ENCODE assay signal across 26 cellular contexts in genomic region chr9:130670644-130671043, GRCh38. TPM values are rescaled to one million over a fixed set of nuclear protein-coding genes. Genes with fewer than 3 reads are reported as not detected.
DNase-seq lines count a peak whose midpoint lies in the region; ATAC-seq, FAIRE-seq and TF ChIP-seq lines count a peak whose summit lies in the region.
"Had no signal": no experiment of that assay in that cellular context is flagged by ENCODE, and none has a peak within 500 bp of the region (broad histone marks: within the 10 kb centered on the region; RNA-seq: fewer than 3 reads in every experiment).

No MANE protein-coding gene starts in this region.

- peaks cover 21% of the 10 kb centered on the region for H3K4me1 Mint-ChIP-seq in glutamatergic neuron (ENCODE audit: low read depth, unreplicated experiment)
- H3K4me1 Mint-ChIP-seq in stimulated activated memory B cell treated with anti-CD40 and anti-IgM and Interleukin-4, amounts not matched to agents 10 μg/mL and 1 μg/mL and 100 μg/mL, for 72 hours = peaks cover 4% of the 10 kb centered on the region

- H2AFZ ChIP-seq in K562 (ENCODE audit: low read depth, low read length) = no peak overlapping the region
- H2AFZ ChIP-seq: GM23338 had no signal

- H3K27me3 ChIP-seq in K562 (ENCODE audit: control insufficient read depth in 2 of 2, insufficient read depth in 2 of 2, low read length in 2 of 2) (peaks cover 17 to 31% of the 10 kb centered on the region in 2 experiments), Peyer's patch (peaks cover 0 to 17% of the 10 kb centered on the region in 2 donors)

- TF ChIP-seq EP300 in K562 (IDR thresholded peaks at IDR 0.05; ENCODE audit: low read length) = no peak

- intact Hi-C loops in K562 (cut with micrococcal nuclease) = no loop called here

- H3K4me1 ChIP-seq in K562 (replicated peaks in 1 of 2; ENCODE audit: control insufficient read depth in 2 of 2, insufficient read depth in 2 of 2, low read length in 2 of 2) (peaks cover 3 to 17% of the 10 kb centered on the region in 2 experiments; a peak in 3 of 5 replicates), Peyer's patch (peaks cover 0 to 8% (median 1%) of the 10 kb centered on the region in 4 donors)
- H3K4me1 ChIP-seq: HAP-1 had no signal

- H3K27me3 Mint-ChIP-seq in glutamatergic neuron (ENCODE audit: unreplicated experiment) = peaks cover 18% of the 10 kb centered on the region
- peaks cover 33% of the 10 kb centered on the region for H3K27me3 Mint-ChIP-seq in stimulated activated memory B cell treated with anti-CD40 and anti-IgM and Interleukin-4, amounts not matched to agents 10 μg/mL and 1 μg/mL and 100 μg/mL, for 72 hours

- in situ Hi-C loops in K562 (cut with MboI) = no loop called here

- CTCF ChIA-PET in K562 (lab: Yijun Ruan, JAX; ENCODE audit: low intra/inter-chr PET ratio) = no interaction called here

- no peak for TF ChIP-seq RAD21 in K562 (CRISPR knock-in tag; conservative IDR thresholded peaks at IDR 0.05 in 1 of 2, IDR thresholded peaks at IDR 0.05 in 1 of 2)

- H3K9ac ChIP-seq in K562 (ENCODE audit: insufficient read depth in 1 of 2, low read depth in 2 of 2, low read length in 2 of 2) = peak overlapping the region in 1 of 2 experiments; percentile 1; a peak in 1 of 4 replicates
- H3K9ac ChIP-seq: BLaER1 treated with 17β-estradiol and CSF1 and Interleukin-3, amounts not matched to agents 10 nM and 100 nM had no signal

- no peak overlapping the region for H3K27ac ChIP-seq in K562 (ENCODE audit: extremely low read depth, low read depth, low read length)
- H3K27ac ChIP-seq in Peyer's patch = no peak overlapping the region
- H3K27ac ChIP-seq: 22Rv1; BLaER1 treated with 17β-estradiol and CSF1 and Interleukin-3, amounts not matched to agents 10 nM and 100 nM had no signal

- peak overlapping the region; percentile 48 for H3K4me3 Mint-ChIP-seq in glutamatergic neuron (ENCODE audit: unreplicated experiment)
- no peak overlapping the region for H3K4me3 Mint-ChIP-seq in stimulated activated memory B cell treated with anti-CD40 and anti-IgM and Interleukin-4, amounts not matched to agents 10 μg/mL and 1 μg/mL and 100 μg/mL, for 72 hours
- H3K4me3 Mint-ChIP-seq: CD14-positive monocyte; CD4-positive, alpha-beta T cell; CD8-positive, alpha-beta memory T cell; GM23338 had no signal

- BruUV-seq in K562 (replicated peaks; lab: Mats Ljungman, UMichigan) = no TSS peak

- H3K27ac Mint-ChIP-seq in glutamatergic neuron (ENCODE audit: unreplicated experiment) = peak overlapping the region; percentile 14
- no peak overlapping the region for H3K27ac Mint-ChIP-seq in stimulated activated memory B cell treated with anti-CD40 and anti-IgM and Interleukin-4, amounts not matched to agents 10 μg/mL and 1 μg/mL and 100 μg/mL, for 72 hours
- H3K27ac Mint-ChIP-seq: CD14-positive monocyte; CD4-positive, alpha-beta T cell; GM23338 had no signal

- no peaks in the 10 kb centered on the region for H3K36me3 Mint-ChIP-seq in glutamatergic neuron (ENCODE audit: unreplicated experiment)
- H3K36me3 Mint-ChIP-seq in stimulated activated memory B cell treated with anti-CD40 and anti-IgM and Interleukin-4, amounts not matched to agents 10 μg/mL and 1 μg/mL and 100 μg/mL, for 72 hours = no peaks in the 10 kb centered on the region
- H3K36me3 Mint-ChIP-seq: CD8-positive, alpha-beta memory T cell had no signal

- no peaks in the 10 kb centered on the region for H3K9me1 ChIP-seq in K562 (ENCODE audit: control insufficient read depth, insufficient read depth, low read length)

- H4K20me1 ChIP-seq in K562 (replicated peaks; ENCODE audit: control insufficient read depth, insufficient read depth, low read length) = no peaks in the 10 kb centered on the region; the same call in 1 of the 2 replicates

- H3K79me2 ChIP-seq in K562 (ENCODE audit: control insufficient read depth, insufficient read depth, low read length) = no peaks in the 10 kb centered on the region

- DNase-seq in NCI-H2171 treated with DMSO at 0.1 percent for 48 hours (lab: John Stamatoyannopoulos, UW) = peak; percentile 25
- DNase-seq in NCI-H2171 (lab: John Stamatoyannopoulos, UW) = no peak
- no peak for DNase-seq in K562 (ENCODE audit: extremely low read depth in 1 of 4, low spot score in 3 of 4)
- DNase-seq in glutamatergic neuron = no peak
- no peak for DNase-seq in Peyer's patch
- DNase-seq in RPMI8226 = no peak
- no peak for DNase-seq in epidermal melanocyte (ENCODE audit: insufficient read length, low spot score)
- DNase-seq: AML-193; BE2C; CD4-positive, alpha-beta T cell; CD8-positive, alpha-beta memory T cell; DMS 273 treated with DMSO at 0.1 percent for 48 hours; DMS79; GF-D8 had no signal

- TF ChIP-seq POLR2A in K562 (conservative IDR thresholded peaks at IDR 0.05) (no peak), Peyer's patch (IDR thresholded peaks at IDR 0.05) (no peak)

- POLR2A ChIA-PET in K562 (lab: Yijun Ruan, JAX) = interaction anchor here (1.0 kb wide), 1 partner anchor 13 kb away, joined by 3 read pairs; no protein-coding TSS in a partner anchor

- H3K4me2 ChIP-seq in K562 (ENCODE audit: insufficient read depth, low read length) = no peak overlapping the region
- H3K4me2 ChIP-seq: BLaER1 treated with 17β-estradiol and CSF1 and Interleukin-3, amounts not matched to agents 10 nM and 100 nM; GM23338 had no signal

- peaks cover 12% of the 10 kb centered on the region for H3K9me3 Mint-ChIP-seq in glutamatergic neuron (ENCODE audit: unreplicated experiment)
- H3K9me3 Mint-ChIP-seq in stimulated activated memory B cell treated with anti-CD40 and anti-IgM and Interleukin-4, amounts not matched to agents 10 μg/mL and 1 μg/mL and 100 μg/mL, for 72 hours = no peaks in the 10 kb centered on the region
- H3K9me3 Mint-ChIP-seq: CD4-positive, alpha-beta T cell; CD8-positive, alpha-beta memory T cell had no signal

- ATAC-seq in K562 = no peak; the same call in 2 of the 3 replicates
- peak; percentile 42 for ATAC-seq in stimulated activated memory B cell treated with anti-CD40 and anti-IgM and Interleukin-4, amounts not matched to agents 10 μg/mL and 1 μg/mL and 100 μg/mL, for 72 hours
- ATAC-seq: GM23338 had no signal

- FAIRE-seq in K562 (lab: Jason Lieb, UNC) = no peak
- FAIRE-seq: A204.1, D721Med, GM12891, GM18507, H54 had no signal

- H3K9me3 ChIP-seq in K562 (replicated peaks; ENCODE audit: control insufficient read depth, insufficient read depth, low read depth, low read length) (no peaks in the 10 kb centered on the region), Peyer's patch (no peaks in the 10 kb centered on the region)
- H3K9me3 ChIP-seq: BE2C; BLaER1 treated with 17β-estradiol and CSF1 and Interleukin-3, amounts not matched to agents 10 nM and 100 nM; HAP-1 had no signal

- no peak for TF ChIP-seq CTCF in K562 (IDR thresholded peaks at IDR 0.05 in 2 of 3, conservative IDR thresholded peaks at IDR 0.05 in 1 of 3; ENCODE audit: insufficient read depth in 2 of 3, low read depth in 1 of 3, low read length in 3 of 3)
- TF ChIP-seq CTCF in glutamatergic neuron (IDR thresholded peaks at IDR 0.05; ENCODE audit: partially characterized antibody, unreplicated experiment) = no peak
- no peak for TF ChIP-seq CTCF in Peyer's patch (IDR thresholded peaks at IDR 0.05)

- H3K4me3 ChIP-seq in K562 = no peak overlapping the region
- no peak overlapping the region for H3K4me3 ChIP-seq in Peyer's patch
- H3K4me3 ChIP-seq: BLaER1 treated with 17β-estradiol and CSF1 and Interleukin-3, amounts not matched to agents 10 nM and 100 nM; GM23338; HAP-1 had no signal

- WGBS in K562 (ENCODE audit: insufficient coverage, low coverage, missing lambda C conversion rate) = 61% methylated on average over 6 of the region's 6 CpGs

- no peaks in the 10 kb centered on the region for H3K36me3 ChIP-seq in K562 (ENCODE audit: control insufficient read depth, insufficient read depth, low read length)
- no peaks in the 10 kb centered on the region for H3K36me3 ChIP-seq in Peyer's patch
- H3K36me3 ChIP-seq: BE2C; BLaER1 treated with 17β-estradiol and CSF1 and Interleukin-3, amounts not matched to agents 10 nM and 100 nM; HAP-1 had no signal

RNA-seq across cellular contexts. Expression of gene PRDM12, which starts 6.2 kb away (rescaled TPM):
- total RNA-seq in K562 (2011; cell fraction: chromatin; rRNA removed; ENCODE audit: low replicate concordance) = 0.12 TPM in 1 of 2 replicates, not detected in the other
- 0.26 and 0.33 TPM in 2 replicates for total RNA-seq in K562 (2011; cell fraction: nucleolus; rRNA removed)
- total RNA-seq in K562 (2011; cell fraction: nucleoplasm; rRNA removed) = 0.22 and 0.31 TPM in 2 replicates
- total RNA-seq in K562 (2014; rRNA removed) (0.08 and 0.09 TPM in 2 replicates), K562 (2014; rRNA removed; fragmentation: Illumina TruSeq; extraction: Trizol) (0.10 TPM in 1 of 2 replicates, not detected in the other), K562 (2015; rRNA removed; fragmentation: Illumina TruSeq; extraction: Trizol) (0.08 TPM in 1 of 2 replicates, not detected in the other), K562 (2021) (0.22 and 0.25 TPM in 2 replicates), glutamatergic neuron (ENCODE audit: unreplicated experiment) (0.98 TPM), Peyer's patch (1 to 10 TPM in 1 of 4 donors, not detected in 3; 1.8 TPM)
- polyA plus RNA-seq in K562 (2011; rRNA removed) (0.04 and 0.07 TPM in 2 replicates), K562 (2014; fragmentation: Illumina TruSeq; extraction: Trizol) (0.11 and 0.18 TPM in 2 replicates), K562 (2014; fragmentation: Nextera tagmentation; extraction: Ambion mirVana) (under 1 TPM; 0.04 to 0.06 TPM), K562 (2014; rRNA removed) (0.05 TPM in 1 of 2 replicates, not detected in the other)
- polyA plus RNA-seq in K562 (2011; cell fraction: cytosol; rRNA removed) = 0.03 and 0.16 TPM in 2 replicates
- 0.17 and 0.28 TPM in 2 replicates for polyA plus RNA-seq in K562 (2011; cell fraction: nucleus; rRNA removed)
- polyA plus RNA-seq in K562 (2012) = 0.13 and 0.21 TPM in 2 replicates
- 0.06 TPM in 1 of 2 replicates, not detected in the other for polyA minus RNA-seq in K562 (2011; rRNA and poly(A)+ RNA removed)
- polyA minus RNA-seq in K562 (2011; cell fraction: cytosol; rRNA and poly(A)+ RNA removed) = not detected in 2 replicates
- polyA minus RNA-seq in K562 (2011; cell fraction: nucleus; rRNA and poly(A)+ RNA removed) = 0.22 and 0.27 TPM in 2 replicates
- total RNA-seq: G401, GM23338 had no signal
- polyA plus RNA-seq: CD14-positive monocyte; CD8-positive, alpha-beta memory T cell had no signal

RNA-seq across cellular contexts. Expression of gene EXOSC2, which starts 22.9 kb away (rescaled TPM):
- total RNA-seq in K562 (2011; cell fraction: chromatin; rRNA removed; ENCODE audit: low replicate concordance) = 184 and 273 TPM in 2 replicates
- total RNA-seq in K562 (2011; cell fraction: nucleolus; rRNA removed) = 146 and 158 TPM in 2 replicates
- total RNA-seq in K562 (2011; cell fraction: nucleoplasm; rRNA removed) = 163 and 165 TPM in 2 replicates
- total RNA-seq in K562 (2014; rRNA removed) (48.5 and 50.6 TPM in 2 replicates), K562 (2014; rRNA removed; fragmentation: Illumina TruSeq; extraction: Trizol) (101 and 105 TPM in 2 replicates), K562 (2015; rRNA removed; fragmentation: Illumina TruSeq; extraction: Trizol) (81.4 and 87.0 TPM in 2 replicates), K562 (2021) (67.1 and 71.8 TPM in 2 replicates), glutamatergic neuron (ENCODE audit: unreplicated experiment) (43.3 TPM), Peyer's patch (10 to 100 TPM; 19.1 to 33.8 (median 20.8) TPM)
- polyA plus RNA-seq in K562 (2011; rRNA removed) (59.9 and 87.5 TPM in 2 replicates), K562 (2014; fragmentation: Illumina TruSeq; extraction: Trizol) (69.1 and 77.6 TPM in 2 replicates), K562 (2014; fragmentation: Nextera tagmentation; extraction: Ambion mirVana) (10 to 100 TPM; 46.0 to 89.0 TPM), K562 (2014; rRNA removed) (66.5 and 75.3 TPM in 2 replicates)
- polyA plus RNA-seq in K562 (2011; cell fraction: cytosol; rRNA removed) = 43.9 and 54.9 TPM in 2 replicates
- polyA plus RNA-seq in K562 (2011; cell fraction: nucleus; rRNA removed) = 73.0 and 84.7 TPM in 2 replicates
- 29.1 and 50.1 TPM in 2 replicates for polyA plus RNA-seq in K562 (2012)
- polyA minus RNA-seq in K562 (2011; rRNA and poly(A)+ RNA removed) = 133 and 165 TPM in 2 replicates
- polyA minus RNA-seq in K562 (2011; cell fraction: cytosol; rRNA and poly(A)+ RNA removed) = 30.0 and 37.4 TPM in 2 replicates
- polyA minus RNA-seq in K562 (2011; cell fraction: nucleus; rRNA and poly(A)+ RNA removed) = 44.0 and 56.3 TPM in 2 replicates
